ENCODE assay signal across 8 cellular contexts in the genomic region with DNA sequence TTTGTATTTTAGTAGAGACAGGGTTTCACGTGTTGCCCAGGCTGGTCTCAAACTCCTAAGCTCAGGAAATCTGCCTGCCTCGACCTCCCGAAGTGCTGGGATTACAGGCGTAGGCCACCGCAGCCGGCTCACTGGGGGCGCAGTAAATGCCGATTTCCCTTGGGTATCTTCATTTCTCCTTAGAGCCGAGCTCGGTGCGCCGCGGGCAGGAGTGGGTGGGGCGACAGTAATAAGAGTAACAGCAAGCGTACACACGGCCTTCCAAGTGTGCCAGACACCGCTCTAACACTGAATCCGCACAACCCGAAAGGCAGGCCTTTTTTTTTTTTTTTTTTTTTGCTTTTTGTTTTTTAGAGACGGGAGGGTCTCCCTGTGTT. TPM values are rescaled to one million over a fixed set of nuclear protein-coding genes. Genes with fewer than 3 reads are reported as not detected.
A peak's percentile ranks its signal among the peaks of the same experiment; 100 is the strongest.
DNase-seq lines count a peak whose midpoint lies in the region; ATAC-seq and TF ChIP-seq lines count a peak whose summit lies in the region.

No MANE protein-coding gene starts in this region.

- H2AFZ ChIP-seq in OCI-LY7 (ENCODE audit: low read length): peak overlapping the region; percentile 42; the same call in 1 of the 2 replicates

- no peaks in the 10 kb centered on the region for H3K9me2 ChIP-seq in OCI-LY7 (ENCODE audit: insufficient read depth, low read length)

- no peaks in the 10 kb centered on the region for H4K20me1 ChIP-seq in OCI-LY7 (ENCODE audit: insufficient read depth, low read length)

- no peak for TF ChIP-seq POLR2A in gastroesophageal sphincter (IDR thresholded peaks at IDR 0.05)

- TSS peak; percentile 97 for BruUV-seq in OCI-LY7 (replicated peaks; lab: Mats Ljungman, UMichigan)

- H3K27me3 ChIP-seq in gastroesophageal sphincter: no peaks in the 10 kb centered on the region

- POLR2A ChIA-PET in OCI-LY7 (lab: Charles Lee): interaction anchor here (0.6 to 3.8 kb wide), 13 partner anchors 68 to 1182 kb away, joined by 3 to 14 read pairs (median 4); no protein-coding TSS in a partner anchor

- peaks cover 51% of the 10 kb centered on the region for H3K79me2 ChIP-seq in OCI-LY7 (ENCODE audit: insufficient read depth, low read depth, low read length)

- H3K9me3 ChIP-seq in OCI-LY7 (ENCODE audit: low read length): no peaks in the 10 kb centered on the region
- no peaks in the 10 kb centered on the region for H3K9me3 ChIP-seq in gastroesophageal sphincter

- H3K27ac Mint-ChIP-seq in activated T-helper 2 cell treated with anti-CD3 and anti-CD28 coated beads, Interferon-gamma antibody, Interleukin-2, Interleukin-4, amounts not matched to agents 10 μg/mL and 5 μg/mL and 100 μg/mL, durations not matched to agents 14 hours and 24 hours and 36 hours: peak overlapping the region; percentile 98
- H3K27ac Mint-ChIP-seq in progenitor cell of endocrine pancreas: peak overlapping the region; percentile 99

- H3K4me3 Mint-ChIP-seq in activated T-helper 2 cell treated with anti-CD3 and anti-CD28 coated beads, Interferon-gamma antibody, Interleukin-2, Interleukin-4, amounts not matched to agents 10 μg/mL and 5 μg/mL and 100 μg/mL, durations not matched to agents 14 hours and 24 hours and 36 hours (ENCODE audit: low read depth): peak overlapping the region; percentile 96
- H3K4me3 Mint-ChIP-seq in progenitor cell of endocrine pancreas (ENCODE audit: low read depth): peak overlapping the region; percentile 99

- no peak for TF ChIP-seq EP300 in gastroesophageal sphincter (IDR thresholded peaks at IDR 0.05)

- peak overlapping the region; percentile 87 for H3K4me2 ChIP-seq in OCI-LY7 (ENCODE audit: low read length)

- CTCF ChIA-PET in OCI-LY7 (lab: Charles Lee; ENCODE audit: unreplicated experiment): interaction anchor here (0.6 kb wide), 1 partner anchor 33 kb away, joined by 4 read pairs; no protein-coding TSS in a partner anchor

- H3K27me3 Mint-ChIP-seq in activated T-helper 2 cell treated with anti-CD3 and anti-CD28 coated beads, Interferon-gamma antibody, Interleukin-2, Interleukin-4, amounts not matched to agents 10 μg/mL and 5 μg/mL and 100 μg/mL, durations not matched to agents 14 hours and 24 hours and 36 hours (ENCODE audit: low read depth): no peaks in the 10 kb centered on the region
- no peaks in the 10 kb centered on the region for H3K27me3 Mint-ChIP-seq in progenitor cell of endocrine pancreas

- 0% methylated on average over 2 to 12 of the region's 20 CpGs for WGBS in gastroesophageal sphincter (ENCODE audit: low coverage in 1 of 2), 2 donors

- peaks cover 30% of the 10 kb centered on the region for H3K4me1 ChIP-seq in OCI-LY7 (ENCODE audit: insufficient read depth, low read length, poor library complexity, severe bottlenecking)
- peaks cover 2 to 31% (median 15%) of the 10 kb centered on the region in 3 donors for H3K4me1 ChIP-seq in gastroesophageal sphincter

- TF ChIP-seq CTCF in OCI-LY7 (conservative IDR thresholded peaks at IDR 0.05; ENCODE audit: low read length) (0 out of 2 replicates have a peak, but pooled peaks have one; percentile 24), gastroesophageal sphincter (IDR thresholded peaks at IDR 0.05) (no peak), progenitor cell of endocrine pancreas (IDR thresholded peaks at IDR 0.05; ENCODE audit: unreplicated experiment) (no peak)

- no peaks in the 10 kb centered on the region for H3K9me3 Mint-ChIP-seq in activated T-helper 2 cell treated with anti-CD3 and anti-CD28 coated beads, Interferon-gamma antibody, Interleukin-2, Interleukin-4, amounts not matched to agents 10 μg/mL and 5 μg/mL and 100 μg/mL, durations not matched to agents 14 hours and 24 hours and 36 hours
- H3K9me3 Mint-ChIP-seq in progenitor cell of endocrine pancreas (ENCODE audit: low read depth): no peaks in the 10 kb centered on the region

- peaks cover 37% of the 10 kb centered on the region for H3K4me1 Mint-ChIP-seq in activated T-helper 2 cell treated with anti-CD3 and anti-CD28 coated beads, Interferon-gamma antibody, Interleukin-2, Interleukin-4, amounts not matched to agents 10 μg/mL and 5 μg/mL and 100 μg/mL, durations not matched to agents 14 hours and 24 hours and 36 hours (ENCODE audit: low read depth)
- H3K4me1 Mint-ChIP-seq in progenitor cell of endocrine pancreas (ENCODE audit: low read depth): peaks cover 13% of the 10 kb centered on the region

- H3K4me3 ChIP-seq in OCI-LY7 (ENCODE audit: low read depth, low read length, poor library complexity, severe bottlenecking) (peak overlapping the region; percentile 80), gastroesophageal sphincter (peak overlapping the region; percentile 42 to 77)

- H3K36me3 ChIP-seq in OCI-LY7 (ENCODE audit: insufficient read depth, low read length) (peaks cover 27% of the 10 kb centered on the region), gastroesophageal sphincter (peaks cover 0 to 25% of the 10 kb centered on the region in 2 donors)

- DNase-seq in OCI-LY7 (ENCODE audit: low spot score): peak; percentile 69
- peak; percentile 48 for DNase-seq in activated T-helper 2 cell treated with anti-CD3 and anti-CD28 coated beads, Interferon-gamma antibody, Interleukin-2, Interleukin-4, amounts not matched to agents 10 μg/mL and 5 μg/mL and 100 μg/mL, durations not matched to agents 14 hours and 24 hours and 36 hours (ENCODE audit: low spot score)
- DNase-seq in progenitor cell of endocrine pancreas (ENCODE audit: low spot score, unreplicated experiment): no peak
- no peak for DNase-seq in cerebellum (ENCODE audit: low spot score)
- no peak for DNase-seq in superior temporal gyrus (ENCODE audit: extremely low spot score)

- H3K27ac ChIP-seq in OCI-LY7 (ENCODE audit: low read depth, low read length, poor library complexity, severe bottlenecking) (peak overlapping the region; percentile 96), gastroesophageal sphincter (peak overlapping the region; percentile 10 to 95 (median 90))

- ATAC-seq in GM18502 (IDR thresholded peaks at IDR 0.05; ENCODE audit: poor library complexity, unreplicated experiment) (peak; percentile 23), HG02885 (IDR thresholded peaks at IDR 0.05; ENCODE audit: poor library complexity, unreplicated experiment) (peak; percentile 4), gastroesophageal sphincter (peak; percentile 6)

- H3K36me3 Mint-ChIP-seq in activated T-helper 2 cell treated with anti-CD3 and anti-CD28 coated beads, Interferon-gamma antibody, Interleukin-2, Interleukin-4, amounts not matched to agents 10 μg/mL and 5 μg/mL and 100 μg/mL, durations not matched to agents 14 hours and 24 hours and 36 hours (ENCODE audit: low read depth): peaks cover 30% of the 10 kb centered on the region
- H3K36me3 Mint-ChIP-seq in progenitor cell of endocrine pancreas (ENCODE audit: insufficient read depth): peaks cover 2% of the 10 kb centered on the region

- intact Hi-C loops in OCI-LY7 (cut with micrococcal nuclease; ENCODE audit: unreplicated experiment): loop anchor here (1.0 to 5.0 kb wide), 4 partner anchors 133 to 813 kb away; partner anchors contain the start of gene RPS19BP1
- intact Hi-C loops in activated T-helper 2 cell treated with anti-CD3 and anti-CD28 coated beads, Interferon-gamma antibody, Interleukin-2, Interleukin-4, amounts not matched to agents 10 μg/mL and 5 μg/mL and 100 μg/mL, durations not matched to agents 14 hours and 24 hours and 36 hours (cut with micrococcal nuclease): loop anchor here (1.0 to 10.0 kb wide), 7 partner anchors 21 to 813 kb away; partner anchors contain the start of gene RPS19BP1

RNA-seq across cellular contexts. Expression of gene ADSL, which starts 0.5 kb away (rescaled TPM):
- total RNA-seq in OCI-LY7 (2014; rRNA removed; shearing (Covaris generic)): 117 and 141 TPM in 2 replicates
- 120 and 137 TPM in 2 replicates for total RNA-seq in OCI-LY7 (2022)
- 142 and 160 TPM in 2 replicates for total RNA-seq in activated T-helper 2 cell treated with anti-CD3 and anti-CD28 coated beads, Interferon-gamma antibody, Interleukin-2, Interleukin-4, amounts not matched to agents 10 μg/mL and 5 μg/mL and 100 μg/mL, durations not matched to agents 14 hours and 24 hours and 36 hours
- total RNA-seq in gastroesophageal sphincter: 100 to 1,000 TPM in 1 of 4 donors, 10 to 100 TPM in 3; 81.0 to 101 (median 87.2) TPM
- 83.0 and 85.0 TPM in 2 replicates for total RNA-seq in progenitor cell of endocrine pancreas
- 48.7 TPM for total RNA-seq in cerebellum

RNA-seq across cellular contexts. Expression of gene SGSM3, which starts 24.6 kb away (rescaled TPM):
- 168 and 197 TPM in 2 replicates for total RNA-seq in OCI-LY7 (2014; rRNA removed; shearing (Covaris generic))
- total RNA-seq in OCI-LY7 (2022): 130 and 144 TPM in 2 replicates
- 48.7 and 50.3 TPM in 2 replicates for total RNA-seq in activated T-helper 2 cell treated with anti-CD3 and anti-CD28 coated beads, Interferon-gamma antibody, Interleukin-2, Interleukin-4, amounts not matched to agents 10 μg/mL and 5 μg/mL and 100 μg/mL, durations not matched to agents 14 hours and 24 hours and 36 hours
- 10 to 100 TPM; 36.6 to 46.3 (median 40.6) TPM for total RNA-seq in gastroesophageal sphincter
- 106 and 117 TPM in 2 replicates for total RNA-seq in progenitor cell of endocrine pancreas
- total RNA-seq in cerebellum: 32.7 TPM

Comparison
In these comparisons a context has a peak if more than half of its experiments do, and no peak if none do; other contexts are left out.
1. DNase-seq: peak in OCI-LY7 (single experiment) and activated T-helper 2 cell treated with anti-CD3 and anti-CD28 coated beads, Interferon-gamma antibody, Interleukin-2, Interleukin-4, amounts not matched to agents 10 μg/mL and 5 μg/mL and 100 μg/mL, durations not matched to agents 14 hours and 24 hours and 36 hours (single experiment); none in progenitor cell of endocrine pancreas (single experiment), cerebellum (single experiment) and superior temporal gyrus (single experiment).
2. Peak in every context shown above with its lines, with median percentiles within 50 percentile points of each other: ATAC-seq.